ENCODE assay signal across 9 cellular contexts in the genomic region with DNA sequence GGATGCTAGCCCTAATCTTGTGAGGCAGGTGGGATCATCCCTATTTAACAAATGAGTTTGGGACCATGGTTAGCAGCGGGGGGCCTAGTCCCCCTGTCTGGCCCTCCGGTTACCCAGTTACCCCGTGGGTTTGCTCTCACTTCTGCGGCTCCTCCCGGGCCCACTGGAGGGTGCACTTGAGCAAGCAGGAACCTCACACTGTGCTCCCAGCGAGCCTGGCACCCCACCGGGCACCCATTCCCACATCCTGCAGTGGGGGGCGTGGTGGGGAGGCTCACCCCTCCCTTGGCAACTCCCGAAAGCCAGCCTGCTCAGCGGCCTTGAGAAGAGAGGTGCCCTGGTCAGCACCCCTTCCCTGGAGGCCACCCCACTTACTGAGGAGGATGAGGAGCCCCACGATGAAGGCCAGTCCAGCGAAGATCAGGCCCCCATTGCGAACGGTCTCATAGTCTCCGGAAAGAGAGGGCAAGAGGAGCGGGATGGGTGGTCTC. TPM values are rescaled to one million over a fixed set of nuclear protein-coding genes. Genes with fewer than 3 reads are reported as not detected.
DNase-seq lines count a peak whose midpoint lies in the region; ATAC-seq, FAIRE-seq and TF ChIP-seq lines count a peak whose summit lies in the region.
"Had no signal": no experiment of that assay in that cellular context is flagged by ENCODE, and none has a peak within 500 bp of the region (broad histone marks: within the 10 kb centered on the region; RNA-seq: fewer than 3 reads in every experiment).

No MANE protein-coding gene starts in this region.

- H3K27ac ChIP-seq in SJCRH30 (no peak overlapping the region), lung (ENCODE audit: low read depth in 1 of 2, low read length in 1 of 2) (no peak overlapping the region), aorta (ENCODE audit: low read depth in 1 of 2, low read length in 2 of 2) (no peak overlapping the region)

- FAIRE-seq in GM19239 (lab: Jason Lieb, UNC): no peak

- 33 to 52% methylated on average over 16 of the region's 16 CpGs for WGBS in lung, 2 donors
- 45 to 52% methylated on average over 16 of the region's 16 CpGs for WGBS in aorta, 2 donors

- H3K27ac Mint-ChIP-seq in natural killer cell (no peak overlapping the region), brain (peak overlapping the region in 2 of 5 experiments; percentile 43 to 47)
- peak overlapping the region in 1 of 2 donors; percentile 65 for H3K27ac Mint-ChIP-seq in natural killer cell treated with Interleukin-12 subunit alpha and Interleukin-12 subunit beta and Interleukin-15 and Interleukin-18, amount 100 ng/mL, for 72 hours

- H3K4me1 ChIP-seq in SJCRH30 (peaks cover 7% of the 10 kb centered on the region), lung (ENCODE audit: control insufficient read depth in 2 of 2, insufficient read depth in 2 of 2, low read length in 2 of 2) (peaks cover 0 to 31% of the 10 kb centered on the region in 2 donors), aorta (ENCODE audit: control insufficient read depth in 1 of 2, insufficient read depth in 2 of 2, low read length in 2 of 2) (no peaks in the 10 kb centered on the region)

- no peaks in the 10 kb centered on the region for H3K27me3 ChIP-seq in SJCRH30
- no peaks in the 10 kb centered on the region for H3K27me3 ChIP-seq in lung (ENCODE audit: control insufficient read depth, insufficient read depth)
- no peaks in the 10 kb centered on the region for H3K27me3 ChIP-seq in aorta (ENCODE audit: control insufficient read depth in 1 of 2, insufficient read depth in 2 of 2, low read length in 1 of 2)

- TF ChIP-seq CTCF in natural killer cell (IDR thresholded peaks at IDR 0.05): peak; percentile 51
- TF ChIP-seq CTCF in brain (conservative IDR thresholded peaks at IDR 0.05): peak; percentile 54 to 65
- peak; percentile 24 for TF ChIP-seq CTCF in lung (IDR thresholded peaks at IDR 0.05; ENCODE audit: control extremely low read depth, extremely low read depth)

- DNase-seq in natural killer cell (no peak), SJCRH30 (peak; percentile 32 to 48), lung (ENCODE audit: low spot score) (no peak), aorta (peak; percentile 67 to 80), GM19239 (ENCODE audit: insufficient read length, low spot score) (no peak)
- DNase-seq in natural killer cell treated with Interleukin-12 subunit alpha and Interleukin-12 subunit beta and Interleukin-15 and Interleukin-18, amount 100 ng/mL, for 72 hours (ENCODE audit: low spot score): no peak

- H3K27me3 Mint-ChIP-seq in natural killer cell (ENCODE audit: low read depth in 2 of 2): peaks cover 6 to 12% of the 10 kb centered on the region in 2 donors
- peaks cover 0 to 3% of the 10 kb centered on the region in 2 donors for H3K27me3 Mint-ChIP-seq in natural killer cell treated with Interleukin-12 subunit alpha and Interleukin-12 subunit beta and Interleukin-15 and Interleukin-18, amount 100 ng/mL, for 72 hours
- H3K27me3 Mint-ChIP-seq in brain: peaks cover 4% of the 10 kb centered on the region

- H3K4me3 ChIP-seq in SJCRH30 (no peak overlapping the region), lung (no peak overlapping the region), aorta (ENCODE audit: low read length in 2 of 2) (no peak overlapping the region)

- ATAC-seq in natural killer cell: peak in 2 of 3 donors; percentile 39 to 52
- no peak for ATAC-seq in natural killer cell treated with Interleukin-12 subunit alpha and Interleukin-12 subunit beta and Interleukin-15 and Interleukin-18, amount 100 ng/mL, for 72 hours
- no peak for ATAC-seq in lung (ENCODE audit: insufficient read depth, low FRiP score)
- no peak for ATAC-seq in aorta (ENCODE audit: low FRiP score)
- no peak for ATAC-seq in HG02798 (IDR thresholded peaks at IDR 0.05; ENCODE audit: poor library complexity, unreplicated experiment)

- H3K4me1 Mint-ChIP-seq in natural killer cell: peaks cover 0 to 26% of the 10 kb centered on the region in 2 donors
- peaks cover 47 to 55% of the 10 kb centered on the region in 2 donors for H3K4me1 Mint-ChIP-seq in natural killer cell treated with Interleukin-12 subunit alpha and Interleukin-12 subunit beta and Interleukin-15 and Interleukin-18, amount 100 ng/mL, for 72 hours (ENCODE audit: low read depth in 2 of 2)
- peaks cover 47% of the 10 kb centered on the region for H3K4me1 Mint-ChIP-seq in brain

- H3K9me3 ChIP-seq in SJCRH30 (replicated peaks) (no peaks in the 10 kb centered on the region), lung (ENCODE audit: control insufficient read depth in 2 of 2, insufficient read depth in 1 of 2, low read length in 1 of 2) (no peaks in the 10 kb centered on the region), aorta (ENCODE audit: control insufficient read depth, low read length) (no peaks in the 10 kb centered on the region)

- intact Hi-C loops in natural killer cell (cut with micrococcal nuclease) (no loop called here), aorta (cut with DNase I) (no loop called here)

- H3K9me3 Mint-ChIP-seq in natural killer cell (no peaks in the 10 kb centered on the region), brain (no peaks in the 10 kb centered on the region)
- no peaks in the 10 kb centered on the region for H3K9me3 Mint-ChIP-seq in natural killer cell treated with Interleukin-12 subunit alpha and Interleukin-12 subunit beta and Interleukin-15 and Interleukin-18, amount 100 ng/mL, for 72 hours

- no peak overlapping the region for H3K4me3 Mint-ChIP-seq in natural killer cell
- H3K4me3 Mint-ChIP-seq in natural killer cell treated with Interleukin-12 subunit alpha and Interleukin-12 subunit beta and Interleukin-15 and Interleukin-18, amount 100 ng/mL, for 72 hours: no peak overlapping the region
- H3K4me3 Mint-ChIP-seq in brain: no peak overlapping the region

- H3K36me3 ChIP-seq in SJCRH30 (no peaks in the 10 kb centered on the region), lung (ENCODE audit: control insufficient read depth in 2 of 2, insufficient read depth in 2 of 2, low read length in 2 of 2) (no peaks in the 10 kb centered on the region), aorta (ENCODE audit: control insufficient read depth in 1 of 2, insufficient read depth in 2 of 2, low read length in 1 of 2) (no peaks in the 10 kb centered on the region)

- no peaks in the 10 kb centered on the region for H3K36me3 Mint-ChIP-seq in natural killer cell
- no peaks in the 10 kb centered on the region for H3K36me3 Mint-ChIP-seq in natural killer cell treated with Interleukin-12 subunit alpha and Interleukin-12 subunit beta and Interleukin-15 and Interleukin-18, amount 100 ng/mL, for 72 hours
- H3K36me3 Mint-ChIP-seq in brain: no peaks in the 10 kb centered on the region

RNA-seq across cellular contexts. Expression of gene FXYD2, which starts 2.5 kb away (rescaled TPM):
- total RNA-seq in natural killer cell (under 1 TPM in 2 of 3 donors, not detected in 1; 0.75 to 0.78 TPM), lung (1 to 10 TPM; 2.9 to 6.9 TPM), aorta (1 to 10 TPM; 1.1 to 4.7 TPM)
- total RNA-seq in natural killer cell treated with Interleukin-12 subunit alpha and Interleukin-12 subunit beta and Interleukin-15 and Interleukin-18, amount 100 ng/mL, for 72 hours: 1 to 10 TPM in 1 of 2 donors, under 1 TPM in 1; 0.14 to 1.5 TPM
- 0.14 and 0.15 TPM in 2 replicates for total RNA-seq in SJCRH30 (2014; rRNA removed; shearing (Covaris generic))
- polyA plus RNA-seq in brain (ENCODE audit: insufficient read depth, low read depth, low replicate concordance) (0.63 TPM), lung (1 to 10 TPM; 1.6 to 4.5 TPM), aorta (1 to 10 TPM in 1 of 2 donors, not detected in 1; 1.5 TPM)

RNA-seq across cellular contexts. Expression of gene DSCAML1, which starts 25.1 kb away (rescaled TPM):
- total RNA-seq in natural killer cell (under 1 TPM in 1 of 3 donors, not detected in 2; 0.66 TPM), lung (1 to 10 TPM; 1.4 to 1.5 TPM), aorta (1 to 10 TPM in 1 of 2 donors, under 1 TPM in 1; 0.58 to 2.2 TPM)
- total RNA-seq in natural killer cell treated with Interleukin-12 subunit alpha and Interleukin-12 subunit beta and Interleukin-15 and Interleukin-18, amount 100 ng/mL, for 72 hours: under 1 TPM in 1 of 2 donors, not detected in 1; 0.08 TPM
- not detected in 2 replicates for total RNA-seq in SJCRH30 (2014; rRNA removed; shearing (Covaris generic))
- polyA plus RNA-seq in brain (ENCODE audit: insufficient read depth, low read depth, low replicate concordance) (9.6 TPM), lung (under 1 TPM; 0.18 to 0.79 TPM), aorta (under 1 TPM in 1 of 2 donors, not detected in 1; 0.13 TPM)
- total RNA-seq: dermis microvascular lymphatic vessel endothelial cell had no signal

RNA-seq across cellular contexts. Expression of gene FXYD6, which starts 54.4 kb away (rescaled TPM):
- total RNA-seq in natural killer cell (under 1 TPM in 2 of 3 donors, not detected in 1; 0.20 to 0.90 TPM), lung (10 to 100 TPM; 45.7 to 70.0 TPM), aorta (10 to 100 TPM; 28.6 to 28.7 TPM)
- not detected for total RNA-seq in natural killer cell treated with Interleukin-12 subunit alpha and Interleukin-12 subunit beta and Interleukin-15 and Interleukin-18, amount 100 ng/mL, for 72 hours
- total RNA-seq in SJCRH30 (2014; rRNA removed; shearing (Covaris generic)): 86.9 and 90.1 TPM in 2 replicates
- polyA plus RNA-seq in brain (ENCODE audit: insufficient read depth, low read depth, low replicate concordance) (516 TPM), lung (10 to 100 TPM; 37.0 to 42.0 TPM), aorta (10 to 100 TPM; 14.5 to 28.2 TPM)

Comparison
In these comparisons a context has a peak if more than half of its experiments do, and no peak if none do; other contexts are left out.
1. ATAC-seq: peak in natural killer cell (2 of 3); none in natural killer cell treated with Interleukin-12 subunit alpha and Interleukin-12 subunit beta and Interleukin-15 and Interleukin-18, amount 100 ng/mL, for 72 hours (0 of 2), lung (single experiment), aorta (single experiment) and HG02798 (single experiment).
2. DNase-seq: peak in SJCRH30 (2 of 2) and aorta (2 of 2); none in natural killer cell (single experiment), natural killer cell treated with Interleukin-12 subunit alpha and Interleukin-12 subunit beta and Interleukin-15 and Interleukin-18, amount 100 ng/mL, for 72 hours (single experiment), lung (single experiment) and GM19239 (single experiment).
3. RNA of gene FXYD6, which starts 54.4 kb away (total RNA-seq): 86.9 to 90.1 TPM in SJCRH30, 45.7 to 70.0 TPM in lung and 28.6 to 28.7 TPM in aorta; 0.20 to 0.90 TPM in natural killer cell and not detected in natural killer cell treated with Interleukin-12 subunit alpha and Interleukin-12 subunit beta and Interleukin-15 and Interleukin-18, amount 100 ng/mL, for 72 hours; every median in the first group is over 10 times any median in the second.
4. Peak in every context shown above with its lines, with median percentiles within 50 percentile points of each other: CTCF ChIP-seq.